Comparison of ENCODE assay signal across 1 cellular context in the genomic region with DNA sequence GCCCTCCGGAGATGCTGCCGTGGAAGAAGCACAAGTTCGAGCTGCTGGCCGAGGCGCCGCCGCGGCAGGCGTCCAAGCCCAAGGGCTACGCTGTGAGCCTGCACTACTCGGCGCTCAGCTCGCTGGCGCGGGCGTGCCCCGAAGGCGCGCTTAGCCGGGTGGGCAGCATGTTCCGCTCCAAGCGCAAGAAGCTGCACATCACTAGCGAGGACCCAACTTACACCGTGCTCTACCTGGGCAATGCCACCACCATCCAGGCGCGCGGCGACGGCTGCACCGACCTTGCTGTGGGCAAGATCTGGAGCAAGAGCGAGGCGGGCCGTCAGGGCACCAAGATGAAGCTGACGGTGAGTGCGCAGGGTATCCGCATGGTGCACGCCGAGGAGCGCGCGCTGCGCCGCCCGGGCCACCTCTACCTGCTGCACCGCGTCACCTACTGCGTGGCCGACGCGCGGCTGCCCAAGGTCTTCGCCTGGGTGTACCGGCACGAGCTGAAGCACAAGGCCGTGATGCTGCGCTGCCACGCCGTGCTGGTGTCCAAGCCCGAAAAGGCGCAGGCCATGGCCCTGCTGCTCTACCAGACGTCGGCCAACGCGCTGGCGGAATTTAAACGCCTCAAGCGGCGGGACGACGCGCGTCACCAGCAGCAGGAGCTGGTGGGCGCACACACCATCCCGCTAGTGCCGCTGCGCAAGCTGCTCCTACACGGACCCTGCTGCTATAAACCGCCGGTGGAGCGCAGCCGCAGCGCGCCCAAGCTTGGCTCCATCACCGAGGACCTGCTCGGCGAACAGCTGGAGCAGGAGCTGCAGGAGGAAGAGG.
TF ChIP-seq lines count a peak whose summit lies in the region.

No MANE protein-coding gene starts in this region.

TF ChIP-seq in HepG2, 621 proteins besides CTCF, POLR2A, EP300 and RAD21:
- TF ChIP-seq, protein P1, sequence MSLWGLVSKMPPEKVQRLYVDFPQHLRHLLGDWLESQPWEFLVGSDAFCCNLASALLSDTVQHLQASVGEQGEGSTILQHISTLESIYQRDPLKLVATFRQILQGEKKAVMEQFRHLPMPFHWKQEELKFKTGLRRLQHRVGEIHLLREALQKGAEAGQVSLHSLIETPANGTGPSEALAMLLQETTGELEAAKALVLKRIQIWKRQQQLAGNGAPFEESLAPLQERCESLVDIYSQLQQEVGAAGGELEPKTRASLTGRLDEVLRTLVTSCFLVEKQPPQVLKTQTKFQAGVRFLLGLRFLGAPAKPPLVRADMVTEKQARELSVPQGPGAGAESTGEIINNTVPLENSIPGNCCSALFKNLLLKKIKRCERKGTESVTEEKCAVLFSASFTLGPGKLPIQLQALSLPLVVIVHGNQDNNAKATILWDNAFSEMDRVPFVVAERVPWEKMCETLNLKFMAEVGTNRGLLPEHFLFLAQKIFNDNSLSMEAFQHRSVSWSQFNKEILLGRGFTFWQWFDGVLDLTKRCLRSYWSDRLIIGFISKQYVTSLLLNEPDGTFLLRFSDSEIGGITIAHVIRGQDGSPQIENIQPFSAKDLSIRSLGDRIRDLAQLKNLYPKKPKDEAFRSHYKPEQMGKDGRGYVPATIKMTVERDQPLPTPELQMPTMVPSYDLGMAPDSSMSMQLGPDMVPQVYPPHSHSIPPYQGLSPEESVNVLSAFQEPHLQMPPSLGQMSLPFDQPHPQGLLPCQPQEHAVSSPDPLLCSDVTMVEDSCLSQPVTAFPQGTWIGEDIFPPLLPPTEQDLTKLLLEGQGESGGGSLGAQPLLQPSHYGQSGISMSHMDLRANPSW (CRISPR knock-in tag; IDR thresholded peaks at IDR 0.05; ENCODE audit: borderline replicate concordance), result no peak
- TF ChIP-seq HOXA3 (CRISPR knock-in tag; IDR thresholded peaks at IDR 0.05), result peak; percentile 8; the same call in 1 of the 2 replicates
- TF ChIP-seq, protein P2, sequence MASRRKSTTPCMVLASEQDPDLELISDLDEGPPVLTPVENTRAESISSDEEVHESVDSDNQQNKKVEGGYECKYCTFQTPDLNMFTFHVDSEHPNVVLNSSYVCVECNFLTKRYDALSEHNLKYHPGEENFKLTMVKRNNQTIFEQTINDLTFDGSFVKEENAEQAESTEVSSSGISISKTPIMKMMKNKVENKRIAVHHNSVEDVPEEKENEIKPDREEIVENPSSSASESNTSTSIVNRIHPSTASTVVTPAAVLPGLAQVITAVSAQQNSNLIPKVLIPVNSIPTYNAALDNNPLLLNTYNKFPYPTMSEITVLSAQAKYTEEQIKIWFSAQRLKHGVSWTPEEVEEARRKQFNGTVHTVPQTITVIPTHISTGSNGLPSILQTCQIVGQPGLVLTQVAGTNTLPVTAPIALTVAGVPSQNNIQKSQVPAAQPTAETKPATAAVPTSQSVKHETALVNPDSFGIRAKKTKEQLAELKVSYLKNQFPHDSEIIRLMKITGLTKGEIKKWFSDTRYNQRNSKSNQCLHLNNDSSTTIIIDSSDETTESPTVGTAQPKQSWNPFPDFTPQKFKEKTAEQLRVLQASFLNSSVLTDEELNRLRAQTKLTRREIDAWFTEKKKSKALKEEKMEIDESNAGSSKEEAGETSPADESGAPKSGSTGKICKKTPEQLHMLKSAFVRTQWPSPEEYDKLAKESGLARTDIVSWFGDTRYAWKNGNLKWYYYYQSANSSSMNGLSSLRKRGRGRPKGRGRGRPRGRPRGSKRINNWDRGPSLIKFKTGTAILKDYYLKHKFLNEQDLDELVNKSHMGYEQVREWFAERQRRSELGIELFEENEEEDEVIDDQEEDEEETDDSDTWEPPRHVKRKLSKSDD (CRISPR knock-in tag; IDR thresholded peaks at IDR 0.05; ENCODE audit: low read depth), result 0 out of 2 replicates have a peak, but pooled peaks have one; percentile 37
- TF ChIP-seq NR2F2 (IDR thresholded peaks at IDR 0.05; ENCODE audit: borderline replicate concordance, low read depth), result no peak
- TF ChIP-seq, protein P3, sequence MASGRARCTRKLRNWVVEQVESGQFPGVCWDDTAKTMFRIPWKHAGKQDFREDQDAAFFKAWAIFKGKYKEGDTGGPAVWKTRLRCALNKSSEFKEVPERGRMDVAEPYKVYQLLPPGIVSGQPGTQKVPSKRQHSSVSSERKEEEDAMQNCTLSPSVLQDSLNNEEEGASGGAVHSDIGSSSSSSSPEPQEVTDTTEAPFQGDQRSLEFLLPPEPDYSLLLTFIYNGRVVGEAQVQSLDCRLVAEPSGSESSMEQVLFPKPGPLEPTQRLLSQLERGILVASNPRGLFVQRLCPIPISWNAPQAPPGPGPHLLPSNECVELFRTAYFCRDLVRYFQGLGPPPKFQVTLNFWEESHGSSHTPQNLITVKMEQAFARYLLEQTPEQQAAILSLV (CRISPR knock-in tag; IDR thresholded peaks at IDR 0.05; ENCODE audit: borderline replicate concordance), result no peak
- TF ChIP-seq, protein P4, sequence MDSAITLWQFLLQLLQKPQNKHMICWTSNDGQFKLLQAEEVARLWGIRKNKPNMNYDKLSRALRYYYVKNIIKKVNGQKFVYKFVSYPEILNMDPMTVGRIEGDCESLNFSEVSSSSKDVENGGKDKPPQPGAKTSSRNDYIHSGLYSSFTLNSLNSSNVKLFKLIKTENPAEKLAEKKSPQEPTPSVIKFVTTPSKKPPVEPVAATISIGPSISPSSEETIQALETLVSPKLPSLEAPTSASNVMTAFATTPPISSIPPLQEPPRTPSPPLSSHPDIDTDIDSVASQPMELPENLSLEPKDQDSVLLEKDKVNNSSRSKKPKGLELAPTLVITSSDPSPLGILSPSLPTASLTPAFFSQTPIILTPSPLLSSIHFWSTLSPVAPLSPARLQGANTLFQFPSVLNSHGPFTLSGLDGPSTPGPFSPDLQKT (CRISPR knock-in tag; IDR thresholded peaks at IDR 0.05; ENCODE audit: borderline replicate concordance), result no peak
- TF ChIP-seq ZBTB38 (CRISPR knock-in tag; IDR thresholded peaks at IDR 0.05), result 0 out of 2 replicates have a peak, but pooled peaks have one; percentile 29
